Comparison of ENCODE assay signal across 9 cellular contexts in the genomic region with DNA sequence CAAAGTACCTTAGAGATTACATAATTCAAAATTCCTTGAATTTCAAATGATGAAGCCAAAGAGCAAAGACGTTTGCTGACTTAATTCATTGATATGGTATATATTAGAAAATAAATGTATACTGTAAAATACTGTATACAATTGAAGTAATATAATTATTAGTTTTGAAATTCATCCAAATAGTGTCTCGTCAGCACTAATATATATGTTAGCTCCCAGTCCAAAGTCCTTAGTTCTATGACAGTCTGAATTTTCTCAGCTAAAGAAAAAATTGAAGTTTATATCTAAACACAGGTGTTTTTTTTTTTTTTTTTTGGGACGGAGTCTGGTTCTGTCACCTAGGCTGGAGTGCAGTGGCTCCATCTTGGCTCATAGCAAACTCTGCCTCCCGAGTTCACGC.
"Had no signal": no experiment of that assay in that cellular context is flagged by ENCODE, and none has a peak within 500 bp of the region (broad histone marks: within the 10 kb centered on the region; RNA-seq: fewer than 3 reads in every experiment).

No MANE protein-coding gene starts in this region.

- FAIRE-seq: H54 had no signal

- H3K4me1 ChIP-seq: HAP-1 had no signal

- H2AFZ ChIP-seq: GM23248 had no signal

- H3K36me3 ChIP-seq: HAP-1 had no signal

- H3K4me3 Mint-ChIP-seq: HFFc6, IgD-negative memory B cell had no signal

- DNase-seq: GM23248, GOT3, HFFc6, KG1 had no signal

- H3K9me3 ChIP-seq: HAP-1 had no signal

- H3K27ac ChIP-seq: GM23248, HL-60 had no signal

- ATAC-seq: HCT116 had no signal

- H3K4me1 Mint-ChIP-seq: IgD-negative memory B cell had no signal

- H3K27ac Mint-ChIP-seq: HFFc6, IgD-negative memory B cell had no signal

- H3K36me3 Mint-ChIP-seq: IgD-negative memory B cell had no signal

- H3K4me3 ChIP-seq: GM23248, HAP-1 had no signal

- H3K9ac ChIP-seq: GM23248 had no signal
